In the genomic region with DNA sequence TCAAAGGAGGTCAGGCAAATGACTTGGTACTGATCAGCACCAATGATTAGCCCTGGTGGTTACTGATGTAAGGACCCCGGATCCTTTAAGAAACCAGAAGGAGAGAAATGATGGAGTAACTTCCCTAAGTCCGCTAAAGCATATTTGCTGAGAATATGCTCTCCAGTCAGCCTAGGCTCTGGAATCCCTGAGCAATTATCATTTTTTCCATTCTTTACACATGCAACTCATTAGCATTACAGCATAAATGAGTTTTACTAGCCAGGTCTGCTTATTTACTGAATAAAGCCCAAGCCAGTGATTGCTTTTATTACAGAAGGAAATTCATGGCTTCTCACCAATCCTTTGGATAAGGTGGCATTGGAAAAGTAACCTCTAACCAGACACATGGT, we compare ENCODE assay signal across 23 cellular contexts.
"Had no signal": no experiment of that assay in that cellular context is flagged by ENCODE, and none has a peak within 500 bp of the region (broad histone marks: within the 10 kb centered on the region; RNA-seq: fewer than 3 reads in every experiment).

No MANE protein-coding gene starts in this region.

- H3K27me3 ChIP-seq: colonic mucosa, gastroesophageal sphincter, ovary, suprapubic skin, upper lobe of left lung had no signal

- H3K36me3 Mint-ChIP-seq: activated CD4-positive, alpha-beta memory T cell treated with anti-CD3 and anti-CD28 coated beads for 36 hours; activated CD8-positive, alpha-beta memory T cell treated with anti-CD3 and anti-CD28 coated beads, Interleukin-2, amount 10 ng/mL, durations not matched to agents 7 days and 5 days; activated naive CD8-positive, alpha-beta T cell treated with anti-CD3 and anti-CD28 coated beads, Interleukin-2, amount 10 ng/mL, durations not matched to agents 7 days and 5 days; brain; natural killer cell; WTC11 had no signal

- H3K27ac ChIP-seq: colonic mucosa, gastroesophageal sphincter, heart left ventricle, ovary, psoas muscle, suprapubic skin had no signal

- H3K4me3 Mint-ChIP-seq: activated CD4-positive, alpha-beta memory T cell treated with anti-CD3 and anti-CD28 coated beads for 36 hours; activated CD8-positive, alpha-beta memory T cell treated with anti-CD3 and anti-CD28 coated beads, Interleukin-2, amount 10 ng/mL, durations not matched to agents 7 days and 5 days; activated naive CD8-positive, alpha-beta T cell treated with anti-CD3 and anti-CD28 coated beads, Interleukin-2, amount 10 ng/mL, durations not matched to agents 7 days and 5 days; brain; central memory CD8-positive, alpha-beta T cell; immature natural killer cell; natural killer cell; stimulated activated naive CD8-positive, alpha-beta T cell treated with anti-CD3 and anti-CD28 coated beads, Interleukin-15, Interleukin-2, amounts not matched to agents 100 ng/mL and 50 ng/mL, for 24 hours; WTC11 had no signal

- H3K9me3 Mint-ChIP-seq: activated CD4-positive, alpha-beta memory T cell treated with anti-CD3 and anti-CD28 coated beads for 36 hours; activated naive CD8-positive, alpha-beta T cell treated with anti-CD3 and anti-CD28 coated beads, Interleukin-2, amount 10 ng/mL, durations not matched to agents 7 days and 5 days; brain; stimulated activated naive CD8-positive, alpha-beta T cell treated with anti-CD3 and anti-CD28 coated beads, Interleukin-15, Interleukin-2, amounts not matched to agents 100 ng/mL and 50 ng/mL, for 24 hours had no signal

- ATAC-seq: activated CD8-positive, alpha-beta memory T cell treated with anti-CD3 and anti-CD28 coated beads, Interleukin-2, amount 10 ng/mL, durations not matched to agents 7 days and 5 days; gastroesophageal sphincter; natural killer cell; psoas muscle; WTC11 had no signal

- H3K9me3 ChIP-seq: colonic mucosa, gastroesophageal sphincter, heart left ventricle, ovary, psoas muscle, suprapubic skin, upper lobe of left lung had no signal

- H3K4me1 ChIP-seq: colonic mucosa, gastroesophageal sphincter, psoas muscle, suprapubic skin, upper lobe of left lung had no signal

- H3K27me3 Mint-ChIP-seq: activated CD4-positive, alpha-beta memory T cell treated with anti-CD3 and anti-CD28 coated beads for 36 hours; activated CD8-positive, alpha-beta memory T cell treated with anti-CD3 and anti-CD28 coated beads, Interleukin-2, amount 10 ng/mL, durations not matched to agents 7 days and 5 days; activated naive CD8-positive, alpha-beta T cell treated with anti-CD3 and anti-CD28 coated beads, Interleukin-2, amount 10 ng/mL, durations not matched to agents 7 days and 5 days; central memory CD8-positive, alpha-beta T cell had no signal

- H3K4me3 ChIP-seq: colonic mucosa, gastroesophageal sphincter, heart left ventricle, ovary, psoas muscle, suprapubic skin, upper lobe of left lung had no signal

- DNase-seq: activated CD4-positive, alpha-beta memory T cell treated with anti-CD3 and anti-CD28 coated beads for 36 hours; activated CD4-positive, alpha-beta T cell treated with anti-CD3 and anti-CD28 coated beads for 4 hours; activated CD8-positive, alpha-beta memory T cell treated with anti-CD3 and anti-CD28 coated beads, Interleukin-2, amount 10 ng/mL, durations not matched to agents 7 days and 5 days; activated naive CD4-positive, alpha-beta T cell; activated naive CD8-positive, alpha-beta T cell treated with anti-CD3 and anti-CD28 coated beads, Interleukin-2, amount 10 ng/mL, durations not matched to agents 7 days and 5 days; colonic mucosa; erythroblast; heart left ventricle; immature natural killer cell; mesendoderm; natural killer cell; ovary; psoas muscle; right cardiac atrium; stimulated activated CD4-positive, alpha-beta T cell treated with anti-CD3 and anti-CD28 coated beads, Interleukin-15, amount 100 ng/mL, for 24 hours; stimulated activated CD4-positive, alpha-beta T cell treated with anti-CD3 and anti-CD28 coated beads, Interleukin-2, amount 100 ng/mL, for 48 hours; upper lobe of left lung had no signal

- H3K4me1 Mint-ChIP-seq: activated CD8-positive, alpha-beta memory T cell treated with anti-CD3 and anti-CD28 coated beads, Interleukin-2, amount 10 ng/mL, durations not matched to agents 7 days and 5 days; activated naive CD8-positive, alpha-beta T cell treated with anti-CD3 and anti-CD28 coated beads, Interleukin-2, amount 10 ng/mL, durations not matched to agents 7 days and 5 days; central memory CD8-positive, alpha-beta T cell; immature natural killer cell; natural killer cell had no signal

- H3K27ac Mint-ChIP-seq: activated CD4-positive, alpha-beta memory T cell treated with anti-CD3 and anti-CD28 coated beads for 36 hours; activated CD8-positive, alpha-beta memory T cell treated with anti-CD3 and anti-CD28 coated beads, Interleukin-2, amount 10 ng/mL, durations not matched to agents 7 days and 5 days; activated naive CD8-positive, alpha-beta T cell treated with anti-CD3 and anti-CD28 coated beads, Interleukin-2, amount 10 ng/mL, durations not matched to agents 7 days and 5 days; brain; immature natural killer cell; natural killer cell; stimulated activated naive CD8-positive, alpha-beta T cell treated with anti-CD3 and anti-CD28 coated beads, Interleukin-15, Interleukin-2, amounts not matched to agents 100 ng/mL and 50 ng/mL, for 24 hours; WTC11 had no signal

- H3K36me3 ChIP-seq: colonic mucosa, gastroesophageal sphincter, heart left ventricle, ovary, suprapubic skin, upper lobe of left lung had no signal
